ENCODE assay signal across 17 cellular contexts in genomic region chr5:95930541-95930940, GRCh38.
"Had no signal": no experiment of that assay in that cellular context is flagged by ENCODE, and none has a peak within 500 bp of the region (broad histone marks: within the 10 kb centered on the region; RNA-seq: fewer than 3 reads in every experiment).

No MANE protein-coding gene starts in this region.

- H3K27me3 ChIP-seq: ascending aorta, breast epithelium, gastroesophageal sphincter, pancreas, transverse colon, vagina had no signal

- H3K36me3 ChIP-seq: ascending aorta, breast epithelium, gastroesophageal sphincter, pancreas, transverse colon, vagina had no signal

- H3K27ac ChIP-seq: breast epithelium, gastroesophageal sphincter, transverse colon, vagina had no signal

- FAIRE-seq: pancreas had no signal

- ATAC-seq: activated CD4-positive, CD25-positive, alpha-beta regulatory T cell treated with anti-CD3 and anti-CD28 coated beads, Interleukin-2, amount 50 U/mL, for 24 hours; effector memory CD8-positive, alpha-beta T cell; gastroesophageal sphincter; left colon; stimulated activated memory B cell treated with anti-CD40 and anti-IgM and Interleukin-4, amounts not matched to agents 10 μg/mL and 1 μg/mL and 100 μg/mL, for 72 hours had no signal

- H3K4me3 ChIP-seq: ascending aorta, breast epithelium, gastroesophageal sphincter, lung, pancreas, transverse colon, vagina had no signal

- H3K9me3 ChIP-seq: ascending aorta, breast epithelium, gastroesophageal sphincter, pancreas, transverse colon, vagina had no signal

- H3K27me3 Mint-ChIP-seq: effector memory CD8-positive, alpha-beta T cell; stimulated activated memory B cell treated with anti-CD40 and anti-IgM and Interleukin-4, amounts not matched to agents 10 μg/mL and 1 μg/mL and 100 μg/mL, for 72 hours had no signal

- H3K4me1 ChIP-seq: transverse colon had no signal

- DNase-seq: activated CD4-positive, alpha-beta T cell treated with anti-CD3 and anti-CD28 coated beads, Interleukin-2, amount 50 U/mL, for 1 hour; activated CD8-positive, alpha-beta memory T cell treated with anti-CD3 and anti-CD28 coated beads for 24 hours; activated naive CD4-positive, alpha-beta T cell; effector memory CD8-positive, alpha-beta T cell; left colon; midbrain; pancreas; stimulated activated CD4-positive, alpha-beta T cell treated with anti-CD3 and anti-CD28 coated beads, Interleukin-2, amount 100 ng/mL, for 48 hours; substantia nigra; transverse colon had no signal

- H3K27ac Mint-ChIP-seq: effector memory CD8-positive, alpha-beta T cell; stimulated activated memory B cell treated with anti-CD40 and anti-IgM and Interleukin-4, amounts not matched to agents 10 μg/mL and 1 μg/mL and 100 μg/mL, for 72 hours had no signal

- H3K9me3 Mint-ChIP-seq: effector memory CD8-positive, alpha-beta T cell; stimulated activated memory B cell treated with anti-CD40 and anti-IgM and Interleukin-4, amounts not matched to agents 10 μg/mL and 1 μg/mL and 100 μg/mL, for 72 hours had no signal

- H3K4me3 Mint-ChIP-seq: effector memory CD8-positive, alpha-beta T cell; stimulated activated memory B cell treated with anti-CD40 and anti-IgM and Interleukin-4, amounts not matched to agents 10 μg/mL and 1 μg/mL and 100 μg/mL, for 72 hours had no signal
